In the genomic region with DNA sequence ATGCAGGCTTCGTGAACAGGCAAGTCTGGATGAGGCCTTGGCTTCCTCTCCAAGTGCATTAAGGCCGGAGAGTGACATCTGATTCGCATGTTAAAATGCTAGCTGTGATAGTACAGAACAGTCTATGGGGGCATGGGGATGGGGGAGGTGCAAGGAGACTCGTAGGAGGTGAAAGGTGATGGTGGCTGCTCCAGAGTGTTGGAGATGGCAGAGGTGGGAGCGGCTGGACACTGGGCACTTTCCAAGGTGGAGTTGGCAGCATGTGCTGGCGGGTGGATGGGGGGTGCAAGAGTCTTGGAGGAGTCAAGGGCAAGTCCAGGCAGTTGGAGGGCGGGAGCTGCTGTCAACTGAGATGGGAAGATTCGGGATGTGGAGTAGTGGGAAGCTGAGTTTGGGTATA, we compare ENCODE assay signal across 19 cellular contexts.
DNase-seq lines count a peak whose midpoint lies in the region; ATAC-seq and TF ChIP-seq lines count a peak whose summit lies in the region.
"Had no signal": no experiment of that assay in that cellular context is flagged by ENCODE, and none has a peak within 500 bp of the region (broad histone marks: within the 10 kb centered on the region; RNA-seq: fewer than 3 reads in every experiment).

No MANE protein-coding gene starts in this region.

- H3K27me3 ChIP-seq in RWPE2 (ENCODE audit: insufficient read depth, poor library complexity, severe bottlenecking) (no peaks in the 10 kb centered on the region), upper lobe of right lung (no peaks in the 10 kb centered on the region), left lung (no peaks in the 10 kb centered on the region)
- no peaks in the 10 kb centered on the region for H3K27me3 ChIP-seq in naive thymus-derived CD4-positive, alpha-beta T cell (ENCODE audit: control insufficient read depth in 2 of 2, insufficient read depth in 2 of 2, low read length in 2 of 2)
- H3K27me3 ChIP-seq: Peyer's patch had no signal

- H3K36me3 ChIP-seq in RWPE2 (ENCODE audit: low read depth), result no peaks in the 10 kb centered on the region
- no peaks in the 10 kb centered on the region for H3K36me3 ChIP-seq in naive thymus-derived CD4-positive, alpha-beta T cell (ENCODE audit: control insufficient read depth in 2 of 3, insufficient read depth in 3 of 3, low read length in 3 of 3)
- H3K36me3 ChIP-seq in upper lobe of right lung, result no peaks in the 10 kb centered on the region
- no peaks in the 10 kb centered on the region for H3K36me3 ChIP-seq in left lung
- H3K36me3 ChIP-seq: Peyer's patch had no signal

- no peak overlapping the region for H3K27ac ChIP-seq in RWPE2 (ENCODE audit: poor library complexity, severe bottlenecking)
- H3K27ac ChIP-seq in naive thymus-derived CD4-positive, alpha-beta T cell (ENCODE audit: low read depth, low read length), result no peak overlapping the region
- no peak overlapping the region for H3K27ac ChIP-seq in upper lobe of right lung
- H3K27ac ChIP-seq in left lung, result no peak overlapping the region
- H3K27ac ChIP-seq: Peyer's patch had no signal

- H3K4me1 ChIP-seq in RWPE2 (ENCODE audit: insufficient read depth, poor library complexity, severe bottlenecking) (peaks cover 4% of the 10 kb centered on the region), upper lobe of right lung (peaks cover 3% of the 10 kb centered on the region), left lung (peaks cover 0 to 7% of the 10 kb centered on the region in 2 donors)
- peaks cover 11 to 21% of the 10 kb centered on the region in 2 donors for H3K4me1 ChIP-seq in naive thymus-derived CD4-positive, alpha-beta T cell (ENCODE audit: control insufficient read depth in 2 of 2, insufficient read depth in 2 of 2, low read length in 2 of 2)

- H3K27me3 Mint-ChIP-seq in activated CD4-positive, alpha-beta T cell treated with anti-CD3 and anti-CD28 coated beads, Interleukin-2, amount 10 ng/mL, durations not matched to agents 7 days and 5 days, result no peaks in the 10 kb centered on the region
- H3K27me3 Mint-ChIP-seq in naive thymus-derived CD4-positive, alpha-beta T cell, result peaks cover 0 to 3% (median 0%) of the 10 kb centered on the region in 5 donors

- POLR2A ChIA-PET in activated CD4-positive, alpha-beta T cell treated with anti-CD3 and anti-CD28 coated beads, Interleukin-2, amount 10 ng/mL, durations not matched to agents 7 days and 5 days (lab: Charles Lee), result no interaction called here
- POLR2A ChIA-PET in naive thymus-derived CD4-positive, alpha-beta T cell (lab: Charles Lee), result interaction anchor here (0.9 kb wide), 1 partner anchor 133 kb away, joined by 3 read pairs; no protein-coding TSS in a partner anchor

- H3K4me3 ChIP-seq in RWPE2 (ENCODE audit: severe bottlenecking) (no peak overlapping the region), upper lobe of right lung (no peak overlapping the region), left lung (no peak overlapping the region)
- H3K4me3 ChIP-seq in naive thymus-derived CD4-positive, alpha-beta T cell (ENCODE audit: low read length), result no peak overlapping the region
- H3K4me3 ChIP-seq: Peyer's patch had no signal

- DNase-seq in activated CD4-positive, alpha-beta T cell treated with anti-CD3 and anti-CD28 coated beads, Interleukin-2, amount 10 ng/mL, durations not matched to agents 7 days and 5 days, result no peak
- DNase-seq in activated CD4-positive, alpha-beta T cell treated with anti-CD3 and anti-CD28 coated beads, Interleukin-2, amount 50 U/mL, for 1 hour, result no peak
- DNase-seq in RWPE2 (ENCODE audit: low spot score) (peak; percentile 44), upper lobe of right lung (peak; percentile 39), left lung (no peak), NCI-H524 (lab: John Stamatoyannopoulos, UW) (no peak)
- no peak for DNase-seq in naive thymus-derived CD4-positive, alpha-beta T cell
- no peak for DNase-seq in stimulated activated naive CD8-positive, alpha-beta T cell treated with anti-CD3 and anti-CD28 coated beads, Interleukin-15, Interleukin-2, amounts not matched to agents 100 U/mL and 50 U/mL, for 24 hours
- DNase-seq: 8988T; DMS 273 treated with DMSO at 0.1 percent for 48 hours; DND-41; KG1; NCI-H1105 treated with DMSO at 0.1 percent for 48 hours; NCI-H1694; NCI-H2081 treated with DMSO at 0.1 percent for 48 hours; NCI-H748 treated with DMSO at 0.1 percent for 48 hours; NK-92 treated with Interleukin-12 subunit alpha and Interleukin-12 subunit beta, amount 100 ng/mL, for 24 hours; Peyer's patch had no signal

- peaks cover 30% of the 10 kb centered on the region for H3K4me1 Mint-ChIP-seq in activated CD4-positive, alpha-beta T cell treated with anti-CD3 and anti-CD28 coated beads, Interleukin-2, amount 10 ng/mL, durations not matched to agents 7 days and 5 days
- peaks cover 19 to 35% (median 31%) of the 10 kb centered on the region in 7 donors for H3K4me1 Mint-ChIP-seq in naive thymus-derived CD4-positive, alpha-beta T cell

- H3K36me3 Mint-ChIP-seq in activated CD4-positive, alpha-beta T cell treated with anti-CD3 and anti-CD28 coated beads, Interleukin-2, amount 10 ng/mL, durations not matched to agents 7 days and 5 days (ENCODE audit: low read depth), result peaks cover 9% of the 10 kb centered on the region
- peaks cover 0 to 2% (median 0%) of the 10 kb centered on the region in 5 donors for H3K36me3 Mint-ChIP-seq in naive thymus-derived CD4-positive, alpha-beta T cell
- H3K36me3 Mint-ChIP-seq: CD14-positive monocyte had no signal

- CTCF ChIA-PET in activated CD4-positive, alpha-beta T cell treated with anti-CD3 and anti-CD28 coated beads, Interleukin-2, amount 10 ng/mL, durations not matched to agents 7 days and 5 days (lab: Charles Lee), result interaction anchor here (0.5 to 2.1 kb wide), 2 partner anchors 9 to 37 kb away, joined by 5 read pairs; no protein-coding TSS in a partner anchor
- CTCF ChIA-PET in naive thymus-derived CD4-positive, alpha-beta T cell (lab: Charles Lee), result interaction anchor here (0.6 kb wide), 1 partner anchor 54 kb away, joined by 6 read pairs; no protein-coding TSS in a partner anchor

- no peaks in the 10 kb centered on the region for H3K9me3 Mint-ChIP-seq in activated CD4-positive, alpha-beta T cell treated with anti-CD3 and anti-CD28 coated beads, Interleukin-2, amount 10 ng/mL, durations not matched to agents 7 days and 5 days
- peaks cover 0 to 3% (median 0%) of the 10 kb centered on the region in 11 donors for H3K9me3 Mint-ChIP-seq in naive thymus-derived CD4-positive, alpha-beta T cell
- H3K9me3 Mint-ChIP-seq: CD14-positive monocyte had no signal

- no peak overlapping the region for H3K4me3 Mint-ChIP-seq in activated CD4-positive, alpha-beta T cell treated with anti-CD3 and anti-CD28 coated beads, Interleukin-2, amount 10 ng/mL, durations not matched to agents 7 days and 5 days
- H3K4me3 Mint-ChIP-seq in naive thymus-derived CD4-positive, alpha-beta T cell, result peak overlapping the region in 1 of 10 donors; percentile 9
- H3K4me3 Mint-ChIP-seq: CD14-positive monocyte had no signal

- no peaks in the 10 kb centered on the region for H3K9me3 ChIP-seq in RWPE2 (ENCODE audit: severe bottlenecking)
- no peaks in the 10 kb centered on the region for H3K9me3 ChIP-seq in naive thymus-derived CD4-positive, alpha-beta T cell (ENCODE audit: control insufficient read depth in 2 of 3, low read length in 3 of 3)
- H3K9me3 ChIP-seq in upper lobe of right lung, result no peaks in the 10 kb centered on the region
- H3K9me3 ChIP-seq in left lung, result no peaks in the 10 kb centered on the region
- H3K9me3 ChIP-seq: Peyer's patch had no signal

- intact Hi-C loops in naive thymus-derived CD4-positive, alpha-beta T cell (cut with micrococcal nuclease), result no loop called here
- intact Hi-C loops in upper lobe of right lung (cut with DNase I), result no loop called here
- intact Hi-C loops in left lung (cut with DNase I), result no loop called here

- peak overlapping the region; percentile 21 for H3K27ac Mint-ChIP-seq in activated CD4-positive, alpha-beta T cell treated with anti-CD3 and anti-CD28 coated beads, Interleukin-2, amount 10 ng/mL, durations not matched to agents 7 days and 5 days
- H3K27ac Mint-ChIP-seq in naive thymus-derived CD4-positive, alpha-beta T cell, result peak overlapping the region in 5 of 9 donors; percentile 7 to 71 (median 23)

- TF ChIP-seq CTCF in RWPE2 (IDR thresholded peaks at IDR 0.05; ENCODE audit: poor library complexity, severe bottlenecking) (no peak), upper lobe of right lung (IDR thresholded peaks at IDR 0.05) (no peak), left lung (IDR thresholded peaks at IDR 0.05) (no peak)

- ATAC-seq in RWPE2 (ENCODE audit: low read depth) (no peak), upper lobe of right lung (no peak), left lung (no peak)
- no peak for ATAC-seq in naive thymus-derived CD4-positive, alpha-beta T cell
- ATAC-seq in stimulated activated naive CD8-positive, alpha-beta T cell treated with anti-CD3 and anti-CD28 coated beads, Interleukin-15, Interleukin-2, amounts not matched to agents 100 U/mL and 50 U/mL, for 24 hours, result no peak

Comparison
In these comparisons a context has a peak if more than half of its experiments do, and no peak if none do; other contexts are left out.
1. DNase-seq: peak in RWPE2 (single experiment) and upper lobe of right lung (single experiment); none in activated CD4-positive, alpha-beta T cell treated with anti-CD3 and anti-CD28 coated beads, Interleukin-2, amount 10 ng/mL, durations not matched to agents 7 days and 5 days (single experiment), activated CD4-positive, alpha-beta T cell treated with anti-CD3 and anti-CD28 coated beads, Interleukin-2, amount 50 U/mL, for 1 hour (single experiment), naive thymus-derived CD4-positive, alpha-beta T cell (0 of 9), stimulated activated naive CD8-positive, alpha-beta T cell treated with anti-CD3 and anti-CD28 coated beads, Interleukin-15, Interleukin-2, amounts not matched to agents 100 U/mL and 50 U/mL, for 24 hours (single experiment), left lung (0 of 2) and NCI-H524 (0 of 2).